2 cellular contexts compared by ENCODE assay signal in genomic region chr3:52810923-52811322, GRCh38.
TF ChIP-seq lines count a peak whose summit lies in the region.

No MANE protein-coding gene starts in this region.

TF ChIP-seq in HepG2, 621 proteins besides CTCF, POLR2A, EP300 and RAD21:
- TF ChIP-seq, protein P1, sequence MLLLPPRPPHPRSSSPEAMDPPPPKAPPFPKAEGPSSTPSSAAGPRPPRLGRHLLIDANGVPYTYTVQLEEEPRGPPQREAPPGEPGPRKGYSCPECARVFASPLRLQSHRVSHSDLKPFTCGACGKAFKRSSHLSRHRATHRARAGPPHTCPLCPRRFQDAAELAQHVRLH (CRISPR knock-in tag; IDR thresholded peaks at IDR 0.05; ENCODE audit: borderline replicate concordance, low read depth): 0 out of 2 replicates have a peak, but pooled peaks have one; percentile 3
- no peak for TF ChIP-seq ZNF569 (CRISPR knock-in tag; IDR thresholded peaks at IDR 0.05; ENCODE audit: borderline replicate concordance)
- TF ChIP-seq ZNF232 (CRISPR knock-in tag; IDR thresholded peaks at IDR 0.05; ENCODE audit: borderline replicate concordance): no peak
- no peak for TF ChIP-seq MAFK (conservative IDR thresholded peaks at IDR 0.05 in 1 of 2, IDR thresholded peaks at IDR 0.05 in 1 of 2; ENCODE audit: low read length in 2 of 2)
- TF ChIP-seq ZBTB7A (CRISPR knock-in tag; IDR thresholded peaks at IDR 0.05): 0 out of 2 replicates have a peak, but pooled peaks have one; percentile 16
TF ChIP-seq in HepG2: peak in this region for 2.

TF ChIP-seq in HEK293T, 16 proteins besides CTCF, POLR2A, EP300 and RAD21:
- no peak for TF ChIP-seq ELF4 (IDR thresholded peaks at IDR 0.05)
- no peak for TF ChIP-seq BHLHE40 (IDR thresholded peaks at IDR 0.05; ENCODE audit: borderline replicate concordance)
- TF ChIP-seq SUZ12 (IDR thresholded peaks at IDR 0.05): no peak
- no peak for TF ChIP-seq SP1 (IDR thresholded peaks at IDR 0.05)
- TF ChIP-seq, protein P2, sequence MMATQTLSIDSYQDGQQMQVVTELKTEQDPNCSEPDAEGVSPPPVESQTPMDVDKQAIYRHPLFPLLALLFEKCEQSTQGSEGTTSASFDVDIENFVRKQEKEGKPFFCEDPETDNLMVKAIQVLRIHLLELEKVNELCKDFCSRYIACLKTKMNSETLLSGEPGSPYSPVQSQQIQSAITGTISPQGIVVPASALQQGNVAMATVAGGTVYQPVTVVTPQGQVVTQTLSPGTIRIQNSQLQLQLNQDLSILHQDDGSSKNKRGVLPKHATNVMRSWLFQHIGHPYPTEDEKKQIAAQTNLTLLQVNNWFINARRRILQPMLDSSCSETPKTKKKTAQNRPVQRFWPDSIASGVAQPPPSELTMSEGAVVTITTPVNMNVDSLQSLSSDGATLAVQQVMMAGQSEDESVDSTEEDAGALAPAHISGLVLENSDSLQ (IDR thresholded peaks at IDR 0.05): no peak
- no peak for TF ChIP-seq TARDBP (IDR thresholded peaks at IDR 0.05)
- TF ChIP-seq FOXK2 (IDR thresholded peaks at IDR 0.05): no peak
